In the genomic region with DNA sequence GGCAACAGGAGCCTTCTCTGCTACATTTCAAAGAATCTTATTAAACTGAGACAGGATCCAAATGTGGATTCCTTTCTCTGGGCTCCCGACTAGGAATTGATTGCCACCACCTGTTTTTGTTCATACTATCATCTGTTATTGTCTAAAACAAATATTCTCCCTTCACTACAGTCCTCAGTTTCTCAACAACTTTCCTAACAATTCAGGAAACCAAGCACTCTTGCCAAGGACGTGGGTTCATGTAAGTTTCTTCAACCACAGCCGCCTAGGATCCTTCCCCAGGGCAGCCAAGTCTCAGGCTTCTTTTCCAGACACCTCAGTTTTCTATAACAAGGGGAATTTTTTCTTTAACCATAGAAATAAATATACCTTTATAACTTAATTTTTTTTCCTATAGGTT, we compare ENCODE assay signal across 1 cellular context.
TF ChIP-seq lines count a peak whose summit lies in the region.

No MANE protein-coding gene starts in this region.

TF ChIP-seq in SK-N-SH, 30 proteins besides CTCF, POLR2A, EP300 and RAD21 (continued from another document):
- TF ChIP-seq REST (IDR thresholded peaks at IDR 0.05; ENCODE audit: low read depth, low read length), result no peak
- TF ChIP-seq POLR2AphosphoS5 (IDR thresholded peaks at IDR 0.05; ENCODE audit: low read depth, low read length), result no peak
- TF ChIP-seq USF2 (IDR thresholded peaks at IDR 0.05; ENCODE audit: borderline replicate concordance, low read depth, low read length), result no peak
- no peak for TF ChIP-seq RFX5 (IDR thresholded peaks at IDR 0.05; ENCODE audit: low read length)
- TF ChIP-seq JUND (IDR thresholded peaks at IDR 0.05), result no peak
- TF ChIP-seq FOXM1 (IDR thresholded peaks at IDR 0.05; ENCODE audit: low read depth), result no peak
- TF ChIP-seq YY1 (IDR thresholded peaks at IDR 0.05; ENCODE audit: low read depth), result no peak
- TF ChIP-seq PBX3 (IDR thresholded peaks at IDR 0.05), result no peak
- no peak for TF ChIP-seq RCOR1 (IDR thresholded peaks at IDR 0.05; ENCODE audit: low read length)
- TF ChIP-seq GABPA (IDR thresholded peaks at IDR 0.05; ENCODE audit: low read depth), result no peak
- TF ChIP-seq ELF1 (IDR thresholded peaks at IDR 0.05), result no peak
- TF ChIP-seq, protein P1, sequence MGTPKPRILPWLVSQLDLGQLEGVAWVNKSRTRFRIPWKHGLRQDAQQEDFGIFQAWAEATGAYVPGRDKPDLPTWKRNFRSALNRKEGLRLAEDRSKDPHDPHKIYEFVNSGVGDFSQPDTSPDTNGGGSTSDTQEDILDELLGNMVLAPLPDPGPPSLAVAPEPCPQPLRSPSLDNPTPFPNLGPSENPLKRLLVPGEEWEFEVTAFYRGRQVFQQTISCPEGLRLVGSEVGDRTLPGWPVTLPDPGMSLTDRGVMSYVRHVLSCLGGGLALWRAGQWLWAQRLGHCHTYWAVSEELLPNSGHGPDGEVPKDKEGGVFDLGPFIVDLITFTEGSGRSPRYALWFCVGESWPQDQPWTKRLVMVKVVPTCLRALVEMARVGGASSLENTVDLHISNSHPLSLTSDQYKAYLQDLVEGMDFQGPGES (IDR thresholded peaks at IDR 0.05; ENCODE audit: low read depth, low read length), result no peak
- TF ChIP-seq NRF1 (IDR thresholded peaks at IDR 0.05; ENCODE audit: low read depth, low read length), result no peak
- no peak for TF ChIP-seq MXI1 (IDR thresholded peaks at IDR 0.05; ENCODE audit: low read depth, low read length)
- TF ChIP-seq EZH2phosphoT487 (IDR thresholded peaks at IDR 0.05; ENCODE audit: borderline replicate concordance, low read depth), result no peak
- TF ChIP-seq TCF12 (IDR thresholded peaks at IDR 0.05), result no peak
